26 cellular contexts compared by ENCODE assay signal in genomic region chr22:39383841-39384625, GRCh38. TPM values are rescaled to one million over a fixed set of nuclear protein-coding genes. Genes with fewer than 3 reads are reported as not detected.
DNase-seq lines count a peak whose midpoint lies in the region; FAIRE-seq and TF ChIP-seq lines count a peak whose summit lies in the region.
"Had no signal": no experiment of that assay in that cellular context is flagged by ENCODE, and none has a peak within 500 bp of the region (broad histone marks: within the 10 kb centered on the region; RNA-seq: fewer than 3 reads in every experiment).

No MANE protein-coding gene starts in this region.

- peaks cover 9 to 36% (median 22%) of the 10 kb centered on the region in 3 donors for H3K27me3 Mint-ChIP-seq in CD14-positive monocyte (ENCODE audit: low read depth in 3 of 3)
- H3K27me3 Mint-ChIP-seq: effector memory CD8-positive, alpha-beta T cell; stimulated activated naive CD8-positive, alpha-beta T cell treated with anti-CD3 and anti-CD28 coated beads, Interleukin-15, Interleukin-2, amounts not matched to agents 100 ng/mL and 50 ng/mL, for 24 hours had no signal

- H3K4me1 Mint-ChIP-seq in CD14-positive monocyte, result peaks cover 21% of the 10 kb centered on the region

- no peaks in the 10 kb centered on the region for H3K4me1 ChIP-seq in osteoblast (ENCODE audit: insufficient read depth, low read length)
- H3K4me1 ChIP-seq: breast epithelium, colonic mucosa had no signal

- H3K27ac ChIP-seq in WERI-Rb-1 (peak overlapping the region; percentile 26; the same call in 1 of the 2 replicates), osteoblast (ENCODE audit: low read depth, low read length) (no peak overlapping the region)
- H3K27ac ChIP-seq: 22Rv1, adrenal gland, breast epithelium, colonic mucosa, esophagus muscularis mucosa, tibial artery had no signal

- no peaks in the 10 kb centered on the region for H3K27me3 ChIP-seq in WERI-Rb-1 (ENCODE audit: insufficient read depth, low read depth, severe bottlenecking)
- peaks cover 6% of the 10 kb centered on the region for H3K27me3 ChIP-seq in osteoblast (ENCODE audit: insufficient read depth, low read length)
- H3K27me3 ChIP-seq: adrenal gland, breast epithelium, colonic mucosa had no signal

- H2AFZ ChIP-seq in osteoblast (ENCODE audit: low read length), result no peak overlapping the region

- no peak for TF ChIP-seq CTCF in WERI-Rb-1 (IDR thresholded peaks at IDR 0.05; ENCODE audit: low read depth, low read length)
- TF ChIP-seq CTCF in osteoblast (IDR thresholded peaks at IDR 0.05; ENCODE audit: extremely low read depth, low read depth, low read length), result no peak
- no peak for TF ChIP-seq CTCF in GM20000 (IDR thresholded peaks at IDR 0.05; ENCODE audit: extremely low read depth, missing control alignments)
- TF ChIP-seq CTCF in CD14-positive monocyte (IDR thresholded peaks at IDR 0.05), result no peak

- peaks cover 0 to 6% (median 0%) of the 10 kb centered on the region in 7 donors for H3K9me3 Mint-ChIP-seq in CD14-positive monocyte
- H3K9me3 Mint-ChIP-seq: effector memory CD8-positive, alpha-beta T cell; stimulated activated naive CD8-positive, alpha-beta T cell treated with anti-CD3 and anti-CD28 coated beads, Interleukin-15, Interleukin-2, amounts not matched to agents 100 ng/mL and 50 ng/mL, for 24 hours; T-helper 1 cell treated with Interleukin-12 subunit alpha and Interleukin-12 subunit beta and Interleukin-4 antibody, amounts not matched to agents 30 μg/mL and 1 μg/mL, for 36 hours had no signal

- H3K4me2 ChIP-seq in osteoblast (ENCODE audit: insufficient read depth, low read length), result no peak overlapping the region
- H3K4me2 ChIP-seq: smooth muscle cell had no signal

- peaks cover 5% of the 10 kb centered on the region for H3K36me3 ChIP-seq in WERI-Rb-1
- H3K36me3 ChIP-seq in osteoblast (ENCODE audit: insufficient read depth, low read length), result no peaks in the 10 kb centered on the region
- H3K36me3 ChIP-seq: adrenal gland, breast epithelium, colonic mucosa, tibial artery had no signal

- H3K9me3 ChIP-seq in WERI-Rb-1 (ENCODE audit: severe bottlenecking), result no peaks in the 10 kb centered on the region
- no peaks in the 10 kb centered on the region for H3K9me3 ChIP-seq in osteoblast (ENCODE audit: low read depth, low read length)
- H3K9me3 ChIP-seq: adrenal gland, breast epithelium, colonic mucosa, esophagus muscularis mucosa, tibial artery had no signal

- no peak for TF ChIP-seq POLR2A in GM12892 (IDR thresholded peaks at IDR 0.05; ENCODE audit: low read depth, low read length)

- H3K4me3 ChIP-seq in WERI-Rb-1 (ENCODE audit: low read depth, low read length), result no peak overlapping the region
- no peak overlapping the region for H3K4me3 ChIP-seq in osteoblast (ENCODE audit: insufficient read depth, low read length)
- H3K4me3 ChIP-seq: adrenal gland, breast epithelium, colonic mucosa, esophagus muscularis mucosa, smooth muscle cell, tibial artery had no signal

- H3K79me2 ChIP-seq in osteoblast (ENCODE audit: insufficient read depth, low read length), result no peaks in the 10 kb centered on the region

- no peak overlapping the region for H3K4me3 Mint-ChIP-seq in CD14-positive monocyte
- H3K4me3 Mint-ChIP-seq: effector memory CD8-positive, alpha-beta T cell; stimulated activated naive CD8-positive, alpha-beta T cell treated with anti-CD3 and anti-CD28 coated beads, Interleukin-15, Interleukin-2, amounts not matched to agents 100 ng/mL and 50 ng/mL, for 24 hours; T-helper 1 cell treated with Interleukin-12 subunit alpha and Interleukin-12 subunit beta and Interleukin-4 antibody, amounts not matched to agents 30 μg/mL and 1 μg/mL, for 36 hours had no signal

- H4K20me1 ChIP-seq in osteoblast (ENCODE audit: insufficient read depth, low read length), result no peaks in the 10 kb centered on the region

- intact Hi-C loops in CD14-positive monocyte (cut with micrococcal nuclease), result no loop called here

- peak; percentile 36 for DNase-seq in DMS 273 (lab: John Stamatoyannopoulos, UW; ENCODE audit: unreplicated experiment)
- DNase-seq in DMS 273 treated with DMSO at 0.1 percent for 48 hours (lab: John Stamatoyannopoulos, UW), result no peak
- DNase-seq in ELR (ENCODE audit: low read depth), result peak; percentile 64
- no peak for DNase-seq in WERI-Rb-1
- DNase-seq in osteoblast (ENCODE audit: insufficient read length, low spot score, missing footprints), result peak; percentile 88
- DNase-seq in GM20000 (ENCODE audit: low spot score), result no peak
- DNase-seq in CD14-positive monocyte (ENCODE audit: low spot score), result no peak
- no peak for DNase-seq in GM12892 (ENCODE audit: insufficient read length)
- DNase-seq: activated CD4-positive, alpha-beta T cell treated with anti-CD3 and anti-CD28 coated beads, Interleukin-2, amount 50 U/mL, for 4 hours; activated CD8-positive, alpha-beta memory T cell treated with anti-CD3 and anti-CD28 coated beads, Interleukin-2, amount 50 U/mL, for 48 hours; activated effector memory CD4-positive, alpha-beta T cell treated with Interleukin-2 at 50 U/mL for 16 hours; colonic mucosa; effector memory CD8-positive, alpha-beta T cell; GF-D8; GOT3; NCI-H1436 treated with DMSO at 0.1 percent for 48 hours; RPMI8226; stimulated activated CD4-positive, alpha-beta T cell treated with anti-CD3 and anti-CD28 coated beads, Interleukin-4, amount 100 ng/mL, for 1 hour; tibial artery had no signal

- H3K36me3 Mint-ChIP-seq in CD14-positive monocyte, result peaks cover 4 to 10% of the 10 kb centered on the region in 2 donors

- FAIRE-seq in GM12892 (lab: Jason Lieb, UNC), result no peak

- no peak overlapping the region for H3K27ac Mint-ChIP-seq in CD14-positive monocyte
- H3K27ac Mint-ChIP-seq: effector memory CD8-positive, alpha-beta T cell; stimulated activated naive CD8-positive, alpha-beta T cell treated with anti-CD3 and anti-CD28 coated beads, Interleukin-15, Interleukin-2, amounts not matched to agents 100 ng/mL and 50 ng/mL, for 24 hours; T-helper 1 cell treated with Interleukin-12 subunit alpha and Interleukin-12 subunit beta and Interleukin-4 antibody, amounts not matched to agents 30 μg/mL and 1 μg/mL, for 36 hours had no signal

RNA-seq across cellular contexts. Expression of gene TAB1, which starts 15.5 kb away (rescaled TPM):
- 12.7 TPM in 2 replicates for total RNA-seq in osteoblast
- 1 to 10 TPM; 3.2 to 3.9 TPM for polyA plus RNA-seq in CD14-positive monocyte
- 6.8 TPM for polyA plus RNA-seq in GM12892 (2012; ENCODE audit: missing spikeins)

RNA-seq across cellular contexts. Expression of gene SYNGR1, which starts 34.2 kb away (rescaled TPM):
- 2.1 and 3.6 TPM in 2 replicates for total RNA-seq in osteoblast
- polyA plus RNA-seq in CD14-positive monocyte, result 10 to 100 TPM; 18.0 to 39.6 TPM
- 3.1 TPM for polyA plus RNA-seq in GM12892 (2012; ENCODE audit: missing spikeins)

Comparison
In these comparisons a context has a peak if more than half of its experiments do, and no peak if none do; other contexts are left out.
1. DNase-seq: peak in DMS 273 (single experiment), ELR (single experiment) and osteoblast (single experiment); none in DMS 273 treated with DMSO at 0.1 percent for 48 hours (single experiment), WERI-Rb-1 (single experiment), GM20000 (single experiment), CD14-positive monocyte (single experiment) and GM12892 (single experiment).